Comparison of ENCODE assay signal across 9 cellular contexts in the genomic region with DNA sequence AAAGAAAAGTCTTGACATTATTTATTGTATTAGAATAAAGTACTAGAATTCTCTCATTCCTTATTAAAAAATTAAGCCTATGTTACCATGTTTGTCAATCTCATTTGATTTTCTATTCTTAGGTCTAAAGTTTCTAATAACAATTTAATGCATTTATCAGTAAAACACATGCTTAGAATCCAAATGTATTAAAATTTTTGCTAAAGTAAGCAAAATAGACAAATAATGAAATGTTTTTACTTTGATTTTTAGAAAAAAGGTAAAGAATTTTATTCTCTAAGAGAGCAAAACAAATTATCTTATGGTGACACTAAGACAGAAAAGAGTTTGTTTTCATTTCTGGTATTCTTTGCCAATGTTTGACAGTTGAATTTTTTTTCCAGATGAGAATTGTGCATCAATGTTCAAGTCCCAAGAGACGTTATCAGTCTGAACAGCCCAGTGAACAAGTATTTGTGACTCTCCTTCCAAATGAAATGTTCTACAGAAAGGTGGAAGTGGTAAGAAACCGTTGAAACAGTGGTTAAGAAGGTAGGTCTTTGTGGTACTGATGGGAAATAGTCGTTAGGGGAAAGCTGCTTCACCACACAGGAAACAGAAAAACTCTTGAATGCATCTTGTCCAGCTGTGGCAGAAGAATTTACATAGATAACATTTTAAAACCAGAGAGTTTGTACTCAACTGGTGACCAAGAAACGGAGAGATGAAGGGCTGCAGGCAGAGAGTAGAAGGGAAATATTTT.
DNase-seq lines count a peak whose midpoint lies in the region; ATAC-seq and TF ChIP-seq lines count a peak whose summit lies in the region.
"Had no signal": no experiment of that assay in that cellular context is flagged by ENCODE, and none has a peak within 500 bp of the region (broad histone marks: within the 10 kb centered on the region; RNA-seq: fewer than 3 reads in every experiment).

No MANE protein-coding gene starts in this region.

- intact Hi-C loops in CD4-positive, alpha-beta T cell (cut with DNase I, micrococcal nuclease), result no loop called here
- intact Hi-C loops in activated CD8-positive, alpha-beta T cell treated with anti-CD3 and anti-CD28 coated beads for 36 hours (cut with micrococcal nuclease), result no loop called here

- no peak for TF ChIP-seq CTCF in CD4-positive, alpha-beta T cell (IDR thresholded peaks at IDR 0.05)
- no peak for TF ChIP-seq CTCF in activated CD8-positive, alpha-beta T cell treated with anti-CD3 and anti-CD28 coated beads for 36 hours (IDR thresholded peaks at IDR 0.05)
- no peak for TF ChIP-seq CTCF in glutamatergic neuron (IDR thresholded peaks at IDR 0.05; ENCODE audit: partially characterized antibody, unreplicated experiment)

- H3K27ac Mint-ChIP-seq in CD4-positive, alpha-beta T cell, result no peak overlapping the region
- H3K27ac Mint-ChIP-seq in activated CD8-positive, alpha-beta T cell treated with anti-CD3 and anti-CD28 coated beads for 36 hours, result peak overlapping the region; percentile 75
- no peak overlapping the region for H3K27ac Mint-ChIP-seq in glutamatergic neuron (ENCODE audit: unreplicated experiment)

- peak; percentile 49 for ATAC-seq in CD4-positive, alpha-beta T cell (ENCODE audit: poor library complexity)
- ATAC-seq in GM19397 (IDR thresholded peaks at IDR 0.05; ENCODE audit: unreplicated experiment), result peak; percentile 98
- ATAC-seq in HG03439 (IDR thresholded peaks at IDR 0.05; ENCODE audit: unreplicated experiment), result peak; percentile 99
- ATAC-seq in activated CD8-positive, alpha-beta T cell treated with anti-CD3 and anti-CD28 coated beads for 36 hours, result peak; percentile 83

- peak overlapping the region; percentile 36 for H3K4me3 Mint-ChIP-seq in CD4-positive, alpha-beta T cell
- H3K4me3 Mint-ChIP-seq in activated CD8-positive, alpha-beta T cell treated with anti-CD3 and anti-CD28 coated beads for 36 hours, result peak overlapping the region; percentile 20
- no peak overlapping the region for H3K4me3 Mint-ChIP-seq in glutamatergic neuron (ENCODE audit: unreplicated experiment)

- H3K9me3 Mint-ChIP-seq in CD4-positive, alpha-beta T cell, result no peaks in the 10 kb centered on the region
- peaks cover 2% of the 10 kb centered on the region for H3K9me3 Mint-ChIP-seq in activated CD8-positive, alpha-beta T cell treated with anti-CD3 and anti-CD28 coated beads for 36 hours
- no peaks in the 10 kb centered on the region for H3K9me3 Mint-ChIP-seq in glutamatergic neuron (ENCODE audit: unreplicated experiment)

- no peak overlapping the region for H3K27ac ChIP-seq in CD4-positive, alpha-beta T cell (ENCODE audit: low read depth, low read length)
- H3K27ac ChIP-seq: parathyroid adenoma had no signal

- H3K4me1 Mint-ChIP-seq in CD4-positive, alpha-beta T cell (ENCODE audit: low read depth), result peaks cover 36% of the 10 kb centered on the region
- H3K4me1 Mint-ChIP-seq in activated CD8-positive, alpha-beta T cell treated with anti-CD3 and anti-CD28 coated beads for 36 hours (ENCODE audit: low read depth), result peaks cover 27% of the 10 kb centered on the region
- no peaks in the 10 kb centered on the region for H3K4me1 Mint-ChIP-seq in glutamatergic neuron (ENCODE audit: low read depth, unreplicated experiment)

- POLR2A ChIA-PET in CD4-positive, alpha-beta T cell (lab: Charles Lee), result interaction anchor here (0.9 to 1.5 kb wide), 5 partner anchors 13 to 281 kb away, joined by 3 read pairs; no protein-coding TSS in a partner anchor
- POLR2A ChIA-PET in activated CD8-positive, alpha-beta T cell treated with anti-CD3 and anti-CD28 coated beads for 36 hours (lab: Charles Lee), result no interaction called here

- H3K9me3 ChIP-seq in CD4-positive, alpha-beta T cell (ENCODE audit: control insufficient read depth, low read length), result no peaks in the 10 kb centered on the region

- H3K36me3 Mint-ChIP-seq in CD4-positive, alpha-beta T cell (ENCODE audit: low read depth), result no peaks in the 10 kb centered on the region
- peaks cover 2% of the 10 kb centered on the region for H3K36me3 Mint-ChIP-seq in activated CD8-positive, alpha-beta T cell treated with anti-CD3 and anti-CD28 coated beads for 36 hours (ENCODE audit: low read depth)
- H3K36me3 Mint-ChIP-seq in glutamatergic neuron (ENCODE audit: unreplicated experiment), result no peaks in the 10 kb centered on the region

- H3K27me3 Mint-ChIP-seq in CD4-positive, alpha-beta T cell, result no peaks in the 10 kb centered on the region
- peaks cover 4% of the 10 kb centered on the region for H3K27me3 Mint-ChIP-seq in activated CD8-positive, alpha-beta T cell treated with anti-CD3 and anti-CD28 coated beads for 36 hours
- no peaks in the 10 kb centered on the region for H3K27me3 Mint-ChIP-seq in glutamatergic neuron (ENCODE audit: unreplicated experiment)

- no peak for DNase-seq in CD4-positive, alpha-beta T cell
- DNase-seq in activated CD8-positive, alpha-beta T cell treated with anti-CD3 and anti-CD28 coated beads for 36 hours, result peak; percentile 48
- DNase-seq in NCI-H1417 (lab: John Stamatoyannopoulos, UW), result no peak
- no peak for DNase-seq in glutamatergic neuron
- no peak for DNase-seq in COLO829 (ENCODE audit: low spot score)
- DNase-seq in hepatic stellate cell (ENCODE audit: low spot score), result no peak

- no peaks in the 10 kb centered on the region for H3K27me3 ChIP-seq in CD4-positive, alpha-beta T cell (ENCODE audit: control insufficient read depth, insufficient read depth, low read length)

- CTCF ChIA-PET in CD4-positive, alpha-beta T cell (lab: Charles Lee), result interaction anchor here (0.7 kb wide), 1 partner anchor 21 kb away, joined by 3 read pairs; no protein-coding TSS in a partner anchor
- CTCF ChIA-PET in activated CD8-positive, alpha-beta T cell treated with anti-CD3 and anti-CD28 coated beads for 36 hours (lab: Charles Lee), result interaction anchor here (0.9 kb wide), 1 partner anchor 14 kb away, joined by 3 read pairs; no protein-coding TSS in a partner anchor

Comparison
In these comparisons a context has a peak if more than half of its experiments do, and no peak if none do; other contexts are left out.
1. ATAC-seq: peak in every context shown above with its lines; median percentile 99 in HG03439; 98 in GM19397; 83 in activated CD8-positive, alpha-beta T cell treated with anti-CD3 and anti-CD28 coated beads for 36 hours; 49 in CD4-positive, alpha-beta T cell.